ENCODE assay signal across 13 cellular contexts in genomic region chr1:232891116-232891515, GRCh38. TPM values are rescaled to one million over a fixed set of nuclear protein-coding genes. Genes with fewer than 3 reads are reported as not detected.
DNase-seq lines count a peak whose midpoint lies in the region; ATAC-seq, FAIRE-seq and TF ChIP-seq lines count a peak whose summit lies in the region.
"Had no signal": no experiment of that assay in that cellular context is flagged by ENCODE, and none has a peak within 500 bp of the region (broad histone marks: within the 10 kb centered on the region; RNA-seq: fewer than 3 reads in every experiment).

No MANE protein-coding gene starts in this region.

- intact Hi-C loops in mucosa of descending colon (cut with DNase I, micrococcal nuclease): no loop called here

- TF ChIP-seq RAD21 in neural cell (conservative IDR thresholded peaks at IDR 0.05): no peak

- peak; percentile 98 for FAIRE-seq in astrocyte (lab: Jason Lieb, UNC)

- H2AFZ ChIP-seq in astrocyte (ENCODE audit: low read depth, low read length) (no peak overlapping the region), neural cell (ENCODE audit: low read depth, low read length) (no peak overlapping the region)

- DNase-seq in AML-193 (lab: John Stamatoyannopoulos, UW): peak; percentile 51 to 61
- peak; percentile 98 for DNase-seq in astrocyte (ENCODE audit: low read depth)
- DNase-seq in mucosa of descending colon: no peak
- no peak for DNase-seq in DMS53 (lab: John Stamatoyannopoulos, UW)
- no peak for DNase-seq in central memory CD4-positive, alpha-beta T cell
- no peak for DNase-seq in foreskin keratinocyte
- DNase-seq: activated naive CD4-positive, alpha-beta T cell treated with anti-CD3 and anti-CD28 coated beads, Interleukin-2, amount 10 ng/mL, durations not matched to agents 7 days and 5 days; effector CD8-positive, alpha-beta T cell; Right ventricle myocardium superior; stimulated activated CD4-positive, alpha-beta T cell treated with anti-CD3 and anti-CD28 coated beads, Interleukin-1b, Interleukin-23, amount 100 ng/mL, for 48 hours had no signal

- peaks cover 6% of the 10 kb centered on the region for H3K27me3 ChIP-seq in astrocyte (ENCODE audit: insufficient read depth, low read length)
- no peaks in the 10 kb centered on the region for H3K27me3 ChIP-seq in neural cell (ENCODE audit: insufficient read depth, low read depth, low read length)
- H3K27me3 ChIP-seq in foreskin keratinocyte: no peaks in the 10 kb centered on the region

- peaks cover 10% of the 10 kb centered on the region for H3K27me3 Mint-ChIP-seq in astrocyte (ENCODE audit: low read depth, unreplicated experiment)

- H3K9ac ChIP-seq in astrocyte (ENCODE audit: low read length) (no peak overlapping the region), neural cell (ENCODE audit: low read length) (no peak overlapping the region)

- no peaks in the 10 kb centered on the region for H3F3A ChIP-seq in neural cell (ENCODE audit: insufficient read depth, low read length, poor library complexity, severe bottlenecking)

- H3K9me3 ChIP-seq in KOPT-K1 (ENCODE audit: insufficient read depth, low read length, poor library complexity, severe bottlenecking) (peaks cover 20% of the 10 kb centered on the region), astrocyte (ENCODE audit: insufficient read depth, low read depth, low read length) (peaks cover 9% of the 10 kb centered on the region), neural cell (ENCODE audit: low read length) (no peaks in the 10 kb centered on the region), mucosa of descending colon (no peaks in the 10 kb centered on the region)

- H4K20me1 ChIP-seq in astrocyte (ENCODE audit: insufficient read depth, low read length): no peaks in the 10 kb centered on the region
- no peaks in the 10 kb centered on the region for H4K20me1 ChIP-seq in neural cell (ENCODE audit: insufficient read depth)

- no peaks in the 10 kb centered on the region for H3K36me3 Mint-ChIP-seq in astrocyte (ENCODE audit: low read depth, unreplicated experiment)
- H3K36me3 Mint-ChIP-seq: activated naive CD4-positive, alpha-beta T cell treated with anti-CD3 and anti-CD28 coated beads, Interleukin-2, amount 10 ng/mL, durations not matched to agents 7 days and 5 days had no signal

- H3K27ac ChIP-seq in KOPT-K1 (ENCODE audit: low read depth, low read length, poor library complexity, severe bottlenecking) (peak overlapping the region; percentile 67), astrocyte (ENCODE audit: low read depth, low read length) (peak overlapping the region; percentile 2), neural cell (ENCODE audit: low read length) (peak overlapping the region; percentile 10), foreskin keratinocyte (no peak overlapping the region)

- no peaks in the 10 kb centered on the region for H3K79me2 ChIP-seq in astrocyte (ENCODE audit: insufficient read depth, low read length)
- no peaks in the 10 kb centered on the region for H3K79me2 ChIP-seq in neural cell (replicated peaks; ENCODE audit: insufficient read depth, low read length)

- H3K4me1 ChIP-seq in astrocyte (ENCODE audit: insufficient read depth, low read length): peaks cover 15% of the 10 kb centered on the region
- H3K4me1 ChIP-seq in mucosa of descending colon (ENCODE audit: low read depth): no peaks in the 10 kb centered on the region
- H3K4me1 ChIP-seq in foreskin keratinocyte: no peaks in the 10 kb centered on the region

- H3K4me3 ChIP-seq in astrocyte (ENCODE audit: insufficient read depth, low read depth, low read length) (no peak overlapping the region), neural cell (ENCODE audit: low read length) (no peak overlapping the region), mucosa of descending colon (no peak overlapping the region)

- no peak for TF ChIP-seq EP300 in neural cell (conservative IDR thresholded peaks at IDR 0.05; ENCODE audit: poor library complexity, severe bottlenecking)

- H3K27ac Mint-ChIP-seq in astrocyte (ENCODE audit: unreplicated experiment): peak overlapping the region; percentile 63
- H3K27ac Mint-ChIP-seq: activated naive CD4-positive, alpha-beta T cell treated with anti-CD3 and anti-CD28 coated beads, Interleukin-2, amount 10 ng/mL, durations not matched to agents 7 days and 5 days had no signal

- H3K36me3 ChIP-seq in KOPT-K1 (ENCODE audit: insufficient read depth, low read length) (no peaks in the 10 kb centered on the region), astrocyte (ENCODE audit: insufficient read depth, low read length) (no peaks in the 10 kb centered on the region), neural cell (ENCODE audit: insufficient read depth, low read length) (no peaks in the 10 kb centered on the region), mucosa of descending colon (ENCODE audit: low read depth) (no peaks in the 10 kb centered on the region)

- H3K4me2 ChIP-seq in astrocyte (ENCODE audit: low read length): peak overlapping the region; percentile 58
- H3K4me2 ChIP-seq in neural cell (ENCODE audit: low read length): no peak overlapping the region

- ATAC-seq in mucosa of descending colon (no peak), foreskin keratinocyte (no peak)

- peaks cover 9% of the 10 kb centered on the region for H3K4me1 Mint-ChIP-seq in astrocyte (ENCODE audit: low read depth, unreplicated experiment)
- H3K4me1 Mint-ChIP-seq: activated naive CD4-positive, alpha-beta T cell treated with anti-CD3 and anti-CD28 coated beads, Interleukin-2, amount 10 ng/mL, durations not matched to agents 7 days and 5 days had no signal

- no peak overlapping the region for H3K4me3 Mint-ChIP-seq in astrocyte (ENCODE audit: unreplicated experiment)
- H3K4me3 Mint-ChIP-seq: activated naive CD4-positive, alpha-beta T cell treated with anti-CD3 and anti-CD28 coated beads, Interleukin-2, amount 10 ng/mL, durations not matched to agents 7 days and 5 days; neural crest cell had no signal

- peaks cover 6% of the 10 kb centered on the region for H3K9me3 Mint-ChIP-seq in astrocyte (ENCODE audit: unreplicated experiment)
- H3K9me3 Mint-ChIP-seq: activated naive CD4-positive, alpha-beta T cell treated with anti-CD3 and anti-CD28 coated beads, Interleukin-2, amount 10 ng/mL, durations not matched to agents 7 days and 5 days had no signal

- no peaks in the 10 kb centered on the region for H3K9me2 ChIP-seq in neural cell (ENCODE audit: insufficient read depth, low read length)

- TF ChIP-seq CTCF in astrocyte (IDR thresholded peaks at IDR 0.05; ENCODE audit: insufficient read depth, low read depth, low read length) (no peak), neural cell (IDR thresholded peaks at IDR 0.05; ENCODE audit: poor library complexity, severe bottlenecking) (no peak), mucosa of descending colon (IDR thresholded peaks at IDR 0.05) (no peak), foreskin keratinocyte (conservative IDR thresholded peaks at IDR 0.05) (no peak)

TF ChIP-seq in neural cell, 6 proteins besides CTCF, POLR2A, EP300 and RAD21:
- no peak for TF ChIP-seq SMC3 (conservative IDR thresholded peaks at IDR 0.05; ENCODE audit: poor library complexity)
- no peak for TF ChIP-seq POLR2AphosphoS5 (IDR thresholded peaks at IDR 0.05)
- TF ChIP-seq REST (IDR thresholded peaks at IDR 0.05; ENCODE audit: borderline replicate concordance): no peak
- TF ChIP-seq TAF1 (IDR thresholded peaks at IDR 0.05; ENCODE audit: low read depth): no peak
- no peak for TF ChIP-seq MXI1 (conservative IDR thresholded peaks at IDR 0.05; ENCODE audit: poor library complexity, severe bottlenecking)
- TF ChIP-seq EZH2 (IDR thresholded peaks at IDR 0.05; ENCODE audit: borderline replicate concordance, insufficient read depth, low read length, poor library complexity, severe bottlenecking): no peak

RNA-seq across cellular contexts. Expression of gene NTPCR, which starts 59.3 kb away (rescaled TPM):
- total RNA-seq in astrocyte: 41.5 and 54.5 TPM in 2 replicates
- 36.7 and 52.6 TPM in 2 replicates for polyA plus RNA-seq in neural cell
- 22.6 and 32.0 TPM in 2 replicates for polyA minus RNA-seq in neural cell
- 10 to 100 TPM; 36.5 to 49.9 (median 46.4) TPM for total RNA-seq in mucosa of descending colon
- 36.3 and 48.3 TPM in 2 replicates for total RNA-seq in foreskin keratinocyte
- polyA plus RNA-seq in foreskin keratinocyte: 48.7 and 64.2 TPM in 2 replicates

Comparison
In these comparisons a context has a peak if more than half of its experiments do, and no peak if none do; other contexts are left out.
1. DNase-seq: peak in AML-193 (2 of 2) and astrocyte (single experiment); none in mucosa of descending colon (0 of 3), DMS53 (single experiment), central memory CD4-positive, alpha-beta T cell (single experiment) and foreskin keratinocyte (0 of 2).